Comparison of ENCODE assay signal across 1 cellular context in genomic region chr17:4785311-4786110, GRCh38.
A peak's percentile ranks its signal among the peaks of the same experiment; 100 is the strongest.
TF ChIP-seq lines count a peak whose summit lies in the region.

No MANE protein-coding gene starts in this region.

TF ChIP-seq in HepG2, 621 proteins besides CTCF, POLR2A, EP300 and RAD21:
- TF ChIP-seq NFE2L1 (CRISPR knock-in tag; IDR thresholded peaks at IDR 0.05; ENCODE audit: borderline replicate concordance) (no peak), RBFOX2 (IDR thresholded peaks at IDR 0.05; ENCODE audit: low read depth, low read length) (peak; percentile 64), AGO2 (optimal IDR thresholded peaks at IDR 0.05; ENCODE audit: low read depth, low read length) (peak; percentile 46), TFDP2 (CRISPR knock-in tag; IDR thresholded peaks at IDR 0.05) (no peak), ZMYM2 (CRISPR knock-in tag; IDR thresholded peaks at IDR 0.05) (no peak), MNT (IDR thresholded peaks at IDR 0.05) (no peak), SMAD3 (CRISPR knock-in tag; IDR thresholded peaks at IDR 0.05) (no peak), ZBTB33 (CRISPR knock-in tag; IDR thresholded peaks at IDR 0.05) (0 out of 2 replicates have a peak, but pooled peaks have one; percentile 20), AGO1 (IDR thresholded peaks at IDR 0.05; ENCODE audit: low read depth, low read length, poor library complexity, severe bottlenecking) (peak; percentile 65), ZC3H13 (CRISPR knock-in tag; IDR thresholded peaks at IDR 0.05) (0 out of 2 replicates have a peak, but pooled peaks have one; percentile 35), ZNF512 (CRISPR knock-in tag; IDR thresholded peaks at IDR 0.05) (no peak), SP140L (CRISPR knock-in tag; IDR thresholded peaks at IDR 0.05; ENCODE audit: borderline replicate concordance) (no peak), XBP1 (CRISPR knock-in tag; IDR thresholded peaks at IDR 0.05) (no peak), ZNF746 (CRISPR knock-in tag; IDR thresholded peaks at IDR 0.05) (no peak), GABPB1 (CRISPR knock-in tag; IDR thresholded peaks at IDR 0.05) (0 out of 2 replicates have a peak, but pooled peaks have one; percentile 18)
